Comparison of ENCODE assay signal across 14 cellular contexts in the genomic region with DNA sequence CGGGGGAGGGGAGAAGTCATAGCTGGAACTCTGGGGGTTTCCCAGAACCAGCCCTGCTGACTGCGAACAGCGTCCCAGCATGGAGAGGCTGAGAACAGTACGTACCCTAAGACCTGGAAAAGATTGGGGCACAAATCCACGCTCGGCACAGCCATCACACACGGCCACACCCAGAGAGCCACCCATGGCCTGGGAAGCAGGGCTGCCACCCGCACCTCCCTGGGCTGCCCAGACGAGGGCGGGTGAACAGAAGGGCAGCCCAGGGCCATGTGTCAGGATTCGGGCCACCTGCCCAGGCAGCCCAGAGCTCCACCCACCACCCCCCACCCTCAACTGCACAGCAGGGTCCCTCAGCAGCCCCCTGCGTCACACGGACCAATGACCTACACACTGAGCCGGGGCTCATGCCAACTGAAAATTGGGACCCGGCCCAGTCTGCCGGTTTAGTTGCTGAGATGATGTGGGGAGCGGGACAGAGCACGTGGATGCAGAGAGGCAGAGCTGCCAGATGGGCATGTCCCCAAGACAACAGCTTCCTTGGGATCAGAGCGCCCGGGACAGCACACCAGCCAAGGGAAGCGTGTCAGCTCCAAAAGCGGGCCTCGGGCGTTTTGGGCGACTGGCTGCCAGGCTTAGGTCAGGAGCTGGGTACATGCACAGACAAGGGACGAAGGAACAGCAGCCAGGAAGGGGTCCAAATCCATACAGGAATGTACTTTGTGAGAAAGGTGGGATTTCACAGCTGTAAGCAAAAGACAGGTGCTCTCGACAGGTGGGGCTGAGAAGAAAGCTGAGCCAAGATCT. TPM values are rescaled to one million over a fixed set of nuclear protein-coding genes. Genes with fewer than 3 reads are reported as not detected.
DNase-seq lines count a peak whose midpoint lies in the region; ATAC-seq and TF ChIP-seq lines count a peak whose summit lies in the region.
"Had no signal": no experiment of that assay in that cellular context is flagged by ENCODE, and none has a peak within 500 bp of the region (broad histone marks: within the 10 kb centered on the region; RNA-seq: fewer than 3 reads in every experiment).

No MANE protein-coding gene starts in this region.

- no peak for DNase-seq in HCT116 (ENCODE audit: low read depth, low spot score)
- DNase-seq in caudate nucleus (lab: John Stamatoyannopoulos, UW): peak in 52 of 61 donors; percentile 11 to 88 (median 56)
- DNase-seq in right cardiac atrium: peak; percentile 79 to 89 (median 86)
- peak; percentile 88 for DNase-seq in sigmoid colon
- no peak for DNase-seq in HPDE6-E6E7 (ENCODE audit: extremely low spot score)
- DNase-seq: activated B cell treated with CpG ODN at 0.5 μM for 24 hours; activated effector memory CD4-positive, alpha-beta T cell treated with anti-CD3 and anti-CD28 coated beads, Interleukin-2, amount 50 U/mL, for 16 hours; CD4-positive, CD25-positive, alpha-beta regulatory T cell; effector CD8-positive, alpha-beta T cell; islet precursor cell; NCI-H345 had no signal

- no peak for TF ChIP-seq RAD21 in HCT116 (IDR thresholded peaks at IDR 0.05; ENCODE audit: low read depth)

- no peak overlapping the region for H3K4me2 ChIP-seq in HCT116 (ENCODE audit: low read length)

- RAD21 ChIA-PET in HCT116 (lab: Charles Lee; ENCODE audit: low non-redundant PET in 1 of 2, low total read pairs in 2 of 2, uncharacterized antibody in 2 of 2, unreplicated experiment in 2 of 2): no interaction called here

- 67% methylated on average over 27 of the region's 27 CpGs for WGBS in right cardiac atrium
- 88 to 90% methylated on average over 27 of the region's 27 CpGs for WGBS in sigmoid colon, 2 donors

- ATAC-seq in HCT116: peak; percentile 23; the same call in 1 of the 2 replicates
- ATAC-seq in right cardiac atrium: peak; percentile 72 to 73
- ATAC-seq in HG03460 (IDR thresholded peaks at IDR 0.05; ENCODE audit: unreplicated experiment): no peak
- no peak for ATAC-seq in GM21717 (IDR thresholded peaks at IDR 0.05; ENCODE audit: unreplicated experiment)
- ATAC-seq in GM19035 (IDR thresholded peaks at IDR 0.05; ENCODE audit: unreplicated experiment): no peak

- BruUV-seq in HCT116 (replicated peaks; lab: Mats Ljungman, UMichigan): no TSS peak

- TF ChIP-seq CTCF in HCT116 (IDR thresholded peaks at IDR 0.05 in 2 of 3, conservative IDR thresholded peaks at IDR 0.05 in 1 of 3; ENCODE audit: borderline replicate concordance in 1 of 3, insufficient read depth in 1 of 3, low read depth in 2 of 3, low read length in 2 of 3) (no peak), sigmoid colon (IDR thresholded peaks at IDR 0.05) (no peak)

- no peaks in the 10 kb centered on the region for H3K79me2 ChIP-seq in HCT116 (ENCODE audit: insufficient read depth, low read length)

- H2AFZ ChIP-seq in HCT116 (ENCODE audit: low read depth, low read length, poor library complexity, severe bottlenecking): no peak overlapping the region

- no peak overlapping the region for H3K9ac ChIP-seq in HCT116 (ENCODE audit: low read length)

- no peak overlapping the region for H3K27ac ChIP-seq in HCT116 (ENCODE audit: low read depth, low read length)
- H3K27ac ChIP-seq in caudate nucleus (ENCODE audit: low read depth, low read length): peak overlapping the region; percentile 84
- peak overlapping the region; percentile 21 for H3K27ac ChIP-seq in right cardiac atrium (ENCODE audit: low read length)
- H3K27ac ChIP-seq in sigmoid colon: peak overlapping the region; percentile 44 to 63 (median 56)

- H3K9me2 ChIP-seq in HCT116 (ENCODE audit: insufficient read depth): no peaks in the 10 kb centered on the region

- no peaks in the 10 kb centered on the region for H3K27me3 ChIP-seq in HCT116 (ENCODE audit: insufficient read depth, low read length)
- H3K27me3 ChIP-seq in right cardiac atrium (ENCODE audit: control insufficient read depth, insufficient read depth): no peaks in the 10 kb centered on the region
- H3K27me3 ChIP-seq in sigmoid colon: no peaks in the 10 kb centered on the region

- no peaks in the 10 kb centered on the region for H3K4me1 ChIP-seq in HCT116 (ENCODE audit: control insufficient read depth in 1 of 2, insufficient read depth in 2 of 2, low read length in 2 of 2)
- no peaks in the 10 kb centered on the region for H3K4me1 ChIP-seq in right cardiac atrium (ENCODE audit: control insufficient read depth, insufficient read depth, low read length)
- H3K4me1 ChIP-seq in sigmoid colon: peaks cover 0 to 14% (median 10%) of the 10 kb centered on the region in 4 donors

- peak in 1 of 4 donors; percentile 69 for TF ChIP-seq EP300 in sigmoid colon (IDR thresholded peaks at IDR 0.05)

- no peak overlapping the region for H3K4me3 ChIP-seq in HCT116 (replicated peaks in 1 of 2; ENCODE audit: low read depth in 1 of 2, low read length in 2 of 2)
- no peak overlapping the region for H3K4me3 ChIP-seq in right cardiac atrium (ENCODE audit: low read length)
- no peak overlapping the region for H3K4me3 ChIP-seq in sigmoid colon

- H3K9me3 ChIP-seq in HCT116 (ENCODE audit: control insufficient read depth in 1 of 2, insufficient read depth in 1 of 2, low read depth in 1 of 2, low read length in 2 of 2) (no peaks in the 10 kb centered on the region), right cardiac atrium (ENCODE audit: control insufficient read depth, low read length) (no peaks in the 10 kb centered on the region), sigmoid colon (no peaks in the 10 kb centered on the region)

- POLR2A ChIA-PET in HCT116 (lab: Charles Lee): interaction anchor here (1.4 kb wide), 1 partner anchor 22 kb away, joined by 3 read pairs; the partner anchor contains the start of gene HDGFL2

- peaks cover 10 to 27% of the 10 kb centered on the region in 2 experiments for H3K36me3 ChIP-seq in HCT116 (ENCODE audit: control insufficient read depth in 1 of 2, insufficient read depth in 2 of 2, low read length in 2 of 2)
- peaks cover 75 to 100% (median 84%) of the 10 kb centered on the region in 4 donors for H3K36me3 ChIP-seq in sigmoid colon

- TF ChIP-seq POLR2A in HCT116 (IDR thresholded peaks at IDR 0.05; ENCODE audit: borderline replicate concordance, extremely low read depth, insufficient read depth, insufficient read length) (no peak), sigmoid colon (IDR thresholded peaks at IDR 0.05) (no peak)

- CTCF ChIA-PET in HCT116 (lab: Charles Lee): no interaction called here

- H4K20me1 ChIP-seq in HCT116 (ENCODE audit: insufficient read depth): no peaks in the 10 kb centered on the region

- intact Hi-C loops in HCT116 (cut with micrococcal nuclease): no loop called here
- intact Hi-C loops in right cardiac atrium (cut with DNase I): no loop called here
- intact Hi-C loops in sigmoid colon (cut with DNase I): no loop called here

TF ChIP-seq in HCT116, 20 proteins besides CTCF, POLR2A, EP300 and RAD21 (continues in another document):
- TF ChIP-seq SRF (IDR thresholded peaks at IDR 0.05; ENCODE audit: low read depth) (no peak), FOSL1 (IDR thresholded peaks at IDR 0.05; ENCODE audit: low read depth) (no peak), REST (IDR thresholded peaks at IDR 0.05; ENCODE audit: low read depth) (no peak), ELF1 (IDR thresholded peaks at IDR 0.05; ENCODE audit: borderline replicate concordance, low read depth) (no peak)

RNA-seq across cellular contexts. Expression of gene UBXN6, which starts 8.4 kb away (rescaled TPM):
- total RNA-seq in HCT116 (2021; ENCODE audit: unreplicated experiment) (76.5 TPM), right cardiac atrium (100 to 1,000 TPM in 3 of 4 donors, 10 to 100 TPM in 1; 99.8 to 124 (median 112) TPM), sigmoid colon (100 to 1,000 TPM in 1 of 4 donors, 10 to 100 TPM in 3; 47.1 to 103 (median 62.7) TPM)
- polyA plus RNA-seq in HCT116 (2012): 75.7 and 76.0 TPM in 2 replicates
- polyA plus RNA-seq in right cardiac atrium (135 TPM), sigmoid colon (100 to 1,000 TPM in 2 of 3 donors, 10 to 100 TPM in 1; 96.3 to 160 (median 114) TPM)

RNA-seq across cellular contexts. Expression of gene HDGFL2, which starts 22.9 kb away (rescaled TPM):
- 75.2 TPM for total RNA-seq in HCT116 (2021; ENCODE audit: unreplicated experiment)
- polyA plus RNA-seq in HCT116 (2012): 47.5 and 53.8 TPM in 2 replicates
- total RNA-seq in right cardiac atrium: 10 to 100 TPM; 20.6 to 30.5 (median 28.6) TPM
- polyA plus RNA-seq in right cardiac atrium: 31.4 TPM
- total RNA-seq in sigmoid colon: 10 to 100 TPM; 31.0 to 45.5 (median 40.4) TPM
- 10 to 100 TPM; 19.8 to 78.2 (median 22.2) TPM for polyA plus RNA-seq in sigmoid colon

RNA-seq across cellular contexts. Expression of gene CHAF1A, which starts 46.8 kb away (rescaled TPM):
- total RNA-seq in HCT116 (2021; ENCODE audit: unreplicated experiment) (69.9 TPM), right cardiac atrium (1 to 10 TPM; 5.4 to 7.7 (median 6.2) TPM), sigmoid colon (1 to 10 TPM; 3.6 to 5.5 (median 4.1) TPM)
- 31.9 and 32.2 TPM in 2 replicates for polyA plus RNA-seq in HCT116 (2012)
- polyA plus RNA-seq in right cardiac atrium (4.3 TPM), sigmoid colon (10 to 100 TPM in 2 of 3 donors, 1 to 10 TPM in 1; 5.4 to 19.1 (median 10.6) TPM)

RNA-seq across cellular contexts. Expression of gene SH3GL1, which starts 48.9 kb away (rescaled TPM):
- total RNA-seq in HCT116 (2021; ENCODE audit: unreplicated experiment): 86.0 TPM
- 78.9 and 84.1 TPM in 2 replicates for polyA plus RNA-seq in HCT116 (2012)
- total RNA-seq in right cardiac atrium: 10 to 100 TPM; 26.3 to 40.3 (median 31.8) TPM
- polyA plus RNA-seq in right cardiac atrium: 27.7 TPM
- 10 to 100 TPM; 28.5 to 33.9 (median 32.2) TPM for total RNA-seq in sigmoid colon
- polyA plus RNA-seq in sigmoid colon: 10 to 100 TPM; 37.9 to 47.4 (median 45.0) TPM

Comparison
In these comparisons a context has a peak if more than half of its experiments do, and no peak if none do; other contexts are left out.
1. ATAC-seq: peak in HCT116 (single experiment) and right cardiac atrium (2 of 2); none in HG03460 (single experiment), GM21717 (single experiment) and GM19035 (single experiment).
2. DNase-seq: peak in caudate nucleus (52 of 61), right cardiac atrium (3 of 3) and sigmoid colon (single experiment); none in HCT116 (single experiment) and HPDE6-E6E7 (single experiment).